Comparison of ENCODE assay signal across 23 cellular contexts in the genomic region with DNA sequence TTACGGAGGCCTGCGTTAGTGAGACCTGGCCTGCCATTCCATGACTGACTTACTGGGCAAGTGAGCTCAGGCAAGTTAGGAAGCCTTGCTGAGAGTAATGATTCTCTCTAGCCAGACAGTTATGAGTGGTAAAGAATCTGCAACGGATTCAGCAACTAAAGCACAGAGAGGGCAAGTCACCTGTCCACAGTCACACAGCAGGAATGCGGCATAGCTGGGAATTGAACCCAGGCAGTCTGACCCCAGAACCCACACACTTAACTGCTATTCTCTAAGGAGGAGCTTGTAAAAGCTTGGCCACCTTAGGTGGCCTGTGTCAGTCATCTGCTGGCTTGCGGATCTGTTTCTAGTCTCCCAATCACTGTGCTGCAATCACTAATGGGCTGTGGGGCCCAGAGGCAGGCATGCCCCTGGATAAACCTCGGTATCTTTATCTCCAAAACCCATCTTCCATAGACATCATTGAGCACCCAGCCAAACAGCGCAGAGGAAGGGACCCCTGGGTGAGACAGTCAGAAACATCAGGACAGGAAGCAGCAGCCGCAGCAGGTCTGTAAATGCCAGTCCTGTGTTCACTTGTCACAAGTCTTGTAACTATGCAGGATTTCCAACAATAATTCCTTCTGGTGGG.
DNase-seq lines count a peak whose midpoint lies in the region; TF ChIP-seq lines count a peak whose summit lies in the region.
"Had no signal": no experiment of that assay in that cellular context is flagged by ENCODE, and none has a peak within 500 bp of the region (broad histone marks: within the 10 kb centered on the region; RNA-seq: fewer than 3 reads in every experiment).

No MANE protein-coding gene starts in this region.

- H3K4me1 ChIP-seq in left ventricle myocardium inferior (no peaks in the 10 kb centered on the region), right atrium auricular region (no peaks in the 10 kb centered on the region), HEK293 (ENCODE audit: control insufficient read depth, insufficient read depth, low read length) (no peaks in the 10 kb centered on the region), mesenchymal stem cell (ENCODE audit: control insufficient read depth, insufficient read depth, low read depth, low read length) (no peaks in the 10 kb centered on the region)
- no peaks in the 10 kb centered on the region for H3K4me1 ChIP-seq in effector memory CD4-positive, alpha-beta T cell (ENCODE audit: control insufficient read depth, insufficient read depth, low read length, poor library complexity, severe bottlenecking)
- H3K4me1 ChIP-seq: BE2C had no signal

- H2BK12ac ChIP-seq in mesenchymal stem cell (ENCODE audit: low read length in 2 of 2), result no peak overlapping the region

- no peak overlapping the region for H3K9ac ChIP-seq in mesenchymal stem cell (ENCODE audit: low read length)
- H3K9ac ChIP-seq: KMS-11 had no signal

- H2AK5ac ChIP-seq in mesenchymal stem cell (ENCODE audit: low read length, severe bottlenecking), result no peak overlapping the region

- H3K27ac Mint-ChIP-seq in type B pancreatic cell, result peak overlapping the region; percentile 74
- H3K27ac Mint-ChIP-seq: CD4-positive, CD25-positive, alpha-beta regulatory T cell; CD8-positive, alpha-beta memory T cell had no signal

- H2BK5ac ChIP-seq in mesenchymal stem cell (ENCODE audit: low read depth, low read length, poor library complexity, severe bottlenecking), result no peak overlapping the region

- H3K79me1 ChIP-seq in mesenchymal stem cell (replicated peaks; ENCODE audit: low read length, poor library complexity, severe bottlenecking), result no peaks in the 10 kb centered on the region

- H2BK120ac ChIP-seq in mesenchymal stem cell (ENCODE audit: low read depth, low read length), result no peak overlapping the region

- H3K4ac ChIP-seq in mesenchymal stem cell (ENCODE audit: low read depth in 1 of 2, low read length in 2 of 2), result no peak overlapping the region

- H3K14ac ChIP-seq in mesenchymal stem cell (ENCODE audit: low read length in 2 of 2), result no peak overlapping the region

- DNase-seq in left ventricle myocardium inferior (no peak), right atrium auricular region (ENCODE audit: low spot score) (no peak), mesenchymal stem cell (no peak), type B pancreatic cell (ENCODE audit: extremely low spot score, unreplicated experiment) (no peak), HCEC 1CT (no peak), HuH-7.5 (ENCODE audit: low spot score) (no peak)
- no peak for DNase-seq in effector memory CD4-positive, alpha-beta T cell
- DNase-seq: ACHN; BE2C; C1 segment of cervical spinal cord; CD4-positive, CD25-positive, alpha-beta regulatory T cell; CD8-positive, alpha-beta memory T cell; COR-L47; DMS 273 treated with DMSO at 0.1 percent for 48 hours; DMS53; DND-41; EL; GOT3; H9 had no signal

- H3K27ac ChIP-seq in left ventricle myocardium inferior (replicated peaks) (peak overlapping the region; percentile 59), right atrium auricular region (no peak overlapping the region), HEK293 (ENCODE audit: extremely low read depth, low read depth, low read length) (no peak overlapping the region), mesenchymal stem cell (ENCODE audit: low read length, poor library complexity, severe bottlenecking) (no peak overlapping the region)
- H3K27ac ChIP-seq in effector memory CD4-positive, alpha-beta T cell (ENCODE audit: insufficient read depth, low read length, poor library complexity, severe bottlenecking), result no peak overlapping the region
- H3K27ac ChIP-seq: HL-60, KMS-11 had no signal

- 90% methylated on average over 8 of the region's 8 CpGs for WGBS in mesenchymal stem cell

- no peak for TF ChIP-seq CTCF in left ventricle myocardium inferior (IDR thresholded peaks at IDR 0.05; ENCODE audit: borderline replicate concordance)
- no peak for TF ChIP-seq CTCF in right atrium auricular region (IDR thresholded peaks at IDR 0.05)
- no peak for TF ChIP-seq CTCF in HEK293 (tag by site-specific recombination; IDR thresholded peaks at IDR 0.05)
- TF ChIP-seq CTCF in type B pancreatic cell (conservative IDR thresholded peaks at IDR 0.05), result no peak

- H2BK15ac ChIP-seq in mesenchymal stem cell (ENCODE audit: low read depth, poor library complexity, severe bottlenecking), result peak overlapping the region; percentile 19

- peaks cover 11% of the 10 kb centered on the region for H3K9me3 Mint-ChIP-seq in type B pancreatic cell

- intact Hi-C loops in left ventricle myocardium inferior (cut with micrococcal nuclease), result no loop called here

- H3K36me3 ChIP-seq in left ventricle myocardium inferior, result no peaks in the 10 kb centered on the region
- no peaks in the 10 kb centered on the region for H3K36me3 ChIP-seq in right atrium auricular region
- H3K36me3 ChIP-seq in HEK293 (ENCODE audit: control insufficient read depth in 2 of 2, insufficient read depth in 1 of 2, low read length in 2 of 2), result no peaks in the 10 kb centered on the region
- no peaks in the 10 kb centered on the region for H3K36me3 ChIP-seq in mesenchymal stem cell (ENCODE audit: control insufficient read depth in 1 of 2, insufficient read depth in 2 of 2, low read depth in 1 of 2, low read length in 2 of 2)
- no peaks in the 10 kb centered on the region for H3K36me3 ChIP-seq in effector memory CD4-positive, alpha-beta T cell (ENCODE audit: control insufficient read depth, insufficient read depth, low read length)
- H3K36me3 ChIP-seq: BE2C had no signal

- no peaks in the 10 kb centered on the region for H3K27me3 Mint-ChIP-seq in type B pancreatic cell

- POLR2A ChIA-PET in HEK293 (lab: Yijun Ruan, JAX), result no interaction called here

- H4K91ac ChIP-seq in mesenchymal stem cell (ENCODE audit: low read length), result peak overlapping the region; percentile 24

- H4K8ac ChIP-seq in mesenchymal stem cell (ENCODE audit: low read length), result no peak overlapping the region

- no peak overlapping the region for H3K23ac ChIP-seq in mesenchymal stem cell (ENCODE audit: low read length in 2 of 2)

- H3K4me3 Mint-ChIP-seq in type B pancreatic cell, result no peak overlapping the region
- H3K4me3 Mint-ChIP-seq: CD4-positive, CD25-positive, alpha-beta regulatory T cell; CD8-positive, alpha-beta memory T cell; H9 had no signal

- CTCF ChIA-PET in HEK293 (lab: Yijun Ruan, JAX), result interaction anchor here (0.6 kb wide), 1 partner anchor 18 kb away, joined by 3 read pairs; no protein-coding TSS in a partner anchor

- peaks cover 11% of the 10 kb centered on the region for H3K4me1 Mint-ChIP-seq in type B pancreatic cell (ENCODE audit: unreplicated experiment)
- H3K4me1 Mint-ChIP-seq: CD4-positive, CD25-positive, alpha-beta regulatory T cell; CD8-positive, alpha-beta memory T cell had no signal

- H3K4me2 ChIP-seq in mesenchymal stem cell (ENCODE audit: low read length, poor library complexity, severe bottlenecking), result no peak overlapping the region
- H3K4me2 ChIP-seq: KMS-11 had no signal

- no peak overlapping the region for H3K4me3 ChIP-seq in left ventricle myocardium inferior
- H3K4me3 ChIP-seq in right atrium auricular region, result no peak overlapping the region
- H3K4me3 ChIP-seq in HEK293 (ENCODE audit: low read depth, low read length), result no peak overlapping the region
- no peak overlapping the region for H3K4me3 ChIP-seq in mesenchymal stem cell (ENCODE audit: insufficient read depth in 1 of 2, low read depth in 1 of 2, low read length in 2 of 2)
- H3K4me3 ChIP-seq in effector memory CD4-positive, alpha-beta T cell (ENCODE audit: insufficient read depth, low read depth, low read length, poor library complexity, severe bottlenecking), result no peak overlapping the region
- H3K4me3 ChIP-seq: GM12878 had no signal

- H3K9me3 ChIP-seq in left ventricle myocardium inferior (replicated peaks) (peaks cover 28% of the 10 kb centered on the region), right atrium auricular region (peaks cover 0 to 24% of the 10 kb centered on the region in 2 donors), HEK293 (ENCODE audit: control insufficient read depth, insufficient read depth, low read depth, low read length) (no peaks in the 10 kb centered on the region), mesenchymal stem cell (ENCODE audit: control insufficient read depth, low read length) (peaks cover 25% of the 10 kb centered on the region)
- H3K9me3 ChIP-seq in effector memory CD4-positive, alpha-beta T cell (ENCODE audit: control insufficient read depth, low read length), result no peaks in the 10 kb centered on the region
- H3K9me3 ChIP-seq: BE2C had no signal

- H3K18ac ChIP-seq in mesenchymal stem cell (ENCODE audit: low read depth in 1 of 2, low read length in 2 of 2), result no peak overlapping the region

- no peak overlapping the region for H2AFZ ChIP-seq in mesenchymal stem cell (ENCODE audit: low read depth, low read length)

- peaks cover 41% of the 10 kb centered on the region for H3K27me3 ChIP-seq in left ventricle myocardium inferior (ENCODE audit: low read depth)
- no peaks in the 10 kb centered on the region for H3K27me3 ChIP-seq in right atrium auricular region
- peaks cover 15 to 44% of the 10 kb centered on the region in 2 experiments for H3K27me3 ChIP-seq in mesenchymal stem cell (ENCODE audit: control insufficient read depth in 1 of 2, insufficient read depth in 1 of 2, low read length in 2 of 2)
- no peaks in the 10 kb centered on the region for H3K27me3 ChIP-seq in effector memory CD4-positive, alpha-beta T cell (replicated peaks; ENCODE audit: control insufficient read depth, insufficient read depth, low read length, poor library complexity, severe bottlenecking)
- H3K27me3 ChIP-seq: BE2C had no signal

- H3K36me3 Mint-ChIP-seq in type B pancreatic cell, result no peaks in the 10 kb centered on the region
- H3K36me3 Mint-ChIP-seq: CD4-positive, CD25-positive, alpha-beta regulatory T cell had no signal

TF ChIP-seq in HEK293, 187 proteins besides CTCF, POLR2A, EP300 and RAD21:
- TF ChIP-seq, protein P1, sequence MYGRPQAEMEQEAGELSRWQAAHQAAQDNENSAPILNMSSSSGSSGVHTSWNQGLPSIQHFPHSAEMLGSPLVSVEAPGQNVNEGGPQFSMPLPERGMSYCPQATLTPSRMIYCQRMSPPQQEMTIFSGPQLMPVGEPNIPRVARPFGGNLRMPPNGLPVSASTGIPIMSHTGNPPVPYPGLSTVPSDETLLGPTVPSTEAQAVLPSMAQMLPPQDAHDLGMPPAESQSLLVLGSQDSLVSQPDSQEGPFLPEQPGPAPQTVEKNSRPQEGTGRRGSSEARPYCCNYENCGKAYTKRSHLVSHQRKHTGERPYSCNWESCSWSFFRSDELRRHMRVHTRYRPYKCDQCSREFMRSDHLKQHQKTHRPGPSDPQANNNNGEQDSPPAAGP (tag by site-specific recombination; IDR thresholded peaks at IDR 0.05), result no peak
- TF ChIP-seq ZNF768 (tag by site-specific recombination; IDR thresholded peaks at IDR 0.05), result 0 out of 2 replicates have a peak, but pooled peaks have one; percentile 39
